Comparison of ENCODE assay signal across 8 cellular contexts in genomic region chr14:106691601-106692291, GRCh38.
A peak's percentile ranks its signal among the peaks of the same experiment; 100 is the strongest.
DNase-seq lines count a peak whose midpoint lies in the region; ATAC-seq and TF ChIP-seq lines count a peak whose summit lies in the region.

No MANE protein-coding gene starts in this region.

- no peaks in the 10 kb centered on the region for H3K36me3 ChIP-seq in left ventricle myocardium inferior

- H3K4me1 ChIP-seq in left ventricle myocardium inferior = no peaks in the 10 kb centered on the region

- ATAC-seq in GM19463 (IDR thresholded peaks at IDR 0.05; ENCODE audit: unreplicated experiment) = peak; percentile 74
- ATAC-seq in HG03521 (IDR thresholded peaks at IDR 0.05; ENCODE audit: unreplicated experiment) = peak; percentile 66

- H3K4me3 ChIP-seq in left ventricle myocardium inferior = no peak overlapping the region

- H3K27ac ChIP-seq in left ventricle myocardium inferior (replicated peaks) = no peak overlapping the region

- intact Hi-C loops in left ventricle myocardium inferior (cut with micrococcal nuclease) = no loop called here

- no peak for TF ChIP-seq CTCF in left ventricle myocardium inferior (IDR thresholded peaks at IDR 0.05; ENCODE audit: borderline replicate concordance)

- peaks cover 24% of the 10 kb centered on the region for H3K27me3 ChIP-seq in left ventricle myocardium inferior (ENCODE audit: low read depth)

- DNase-seq in CMK (ENCODE audit: low read depth) = peak; percentile 31
- DNase-seq in activated CD4-positive, alpha-beta T cell treated with anti-CD3 and anti-CD28 coated beads, Interleukin-2, amount 50 U/mL, for 48 hours = peak; percentile 88 to 93
- peak; percentile 14 for DNase-seq in left ventricle myocardium inferior
- DNase-seq in stimulated activated naive CD4-positive, alpha-beta T cell treated with Interleukin-2 at 50 U/mL for 16 hours (lab: John Stamatoyannopoulos, UW) = peak; percentile 43
- no peak for DNase-seq in GOT3 (lab: John Stamatoyannopoulos, UW)
- DNase-seq in SK-N-DZ (ENCODE audit: low spot score) = no peak

- H3K9me3 ChIP-seq in left ventricle myocardium inferior (replicated peaks) = no peaks in the 10 kb centered on the region

Comparison
In these comparisons a context has a peak if more than half of its experiments do, and no peak if none do; other contexts are left out.
1. DNase-seq: peak in CMK (single experiment), activated CD4-positive, alpha-beta T cell treated with anti-CD3 and anti-CD28 coated beads, Interleukin-2, amount 50 U/mL, for 48 hours (2 of 2), left ventricle myocardium inferior (single experiment) and stimulated activated naive CD4-positive, alpha-beta T cell treated with Interleukin-2 at 50 U/mL for 16 hours (single experiment); none in GOT3 (single experiment) and SK-N-DZ (single experiment).